Comparison of ENCODE assay signal across 11 cellular contexts in the genomic region with DNA sequence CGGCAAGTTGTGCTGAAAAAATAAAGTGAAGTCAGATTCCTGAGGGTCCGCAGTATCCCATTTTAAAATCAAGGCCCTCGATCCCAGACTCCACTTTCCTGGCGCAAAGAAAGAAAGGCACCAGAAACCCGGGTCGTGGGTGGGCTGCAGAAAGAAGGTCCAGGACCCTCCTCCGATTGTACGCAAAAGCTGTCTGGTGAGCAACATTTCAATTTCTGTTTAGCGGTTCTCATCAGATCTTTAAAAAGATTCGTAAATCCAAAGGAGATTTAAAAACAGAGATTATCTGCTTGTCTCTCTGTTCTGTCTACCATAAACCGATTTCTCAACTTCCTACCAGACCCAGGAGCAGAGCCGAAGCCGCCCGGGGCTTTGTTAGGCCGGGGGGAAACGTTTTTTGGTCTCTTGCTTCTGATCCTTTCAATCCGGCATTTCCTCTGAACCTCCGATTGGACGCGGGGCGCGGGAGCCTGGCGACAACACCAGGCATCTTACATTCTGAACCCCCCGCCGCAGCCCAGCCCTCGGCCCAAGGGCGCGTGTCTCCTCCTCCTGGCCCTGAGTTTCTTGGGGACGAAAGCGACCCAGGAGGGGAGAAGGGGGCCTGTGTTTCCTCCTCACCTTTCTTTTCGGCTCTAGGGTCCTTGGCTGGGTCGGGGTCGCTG. TPM values are rescaled to one million over a fixed set of nuclear protein-coding genes. Genes with fewer than 3 reads are reported as not detected.
A peak's percentile ranks its signal among the peaks of the same experiment; 100 is the strongest.
DNase-seq lines count a peak whose midpoint lies in the region; ATAC-seq and TF ChIP-seq lines count a peak whose summit lies in the region.
"Had no signal": no experiment of that assay in that cellular context is flagged by ENCODE, and none has a peak within 500 bp of the region (broad histone marks: within the 10 kb centered on the region; RNA-seq: fewer than 3 reads in every experiment).

No MANE protein-coding gene starts in this region.

- ATAC-seq in Right ventricle myocardium superior (ENCODE audit: poor library complexity) (no peak), HG02884 (IDR thresholded peaks at IDR 0.05; ENCODE audit: unreplicated experiment) (no peak)
- no peak for ATAC-seq in stimulated activated naive B cell treated with anti-CD40 and anti-IgM and Interleukin-4, amounts not matched to agents 10 μg/mL and 1 μg/mL and 100 μg/mL, for 72 hours (replicated peaks)

- H3K4me3 Mint-ChIP-seq in stimulated activated naive B cell treated with anti-CD40 and anti-IgM and Interleukin-4, amounts not matched to agents 10 μg/mL and 1 μg/mL and 100 μg/mL, for 72 hours: peak overlapping the region; percentile 33 to 40

- peaks cover 4% of the 10 kb centered on the region for H3K27me3 ChIP-seq in cardiac muscle cell
- no peaks in the 10 kb centered on the region for H3K27me3 ChIP-seq in SJCRH30
- peaks cover 0 to 39% of the 10 kb centered on the region in 2 donors for H3K27me3 ChIP-seq in right atrium auricular region

- peaks cover 1 to 11% of the 10 kb centered on the region in 2 donors for H3K36me3 Mint-ChIP-seq in stimulated activated naive B cell treated with anti-CD40 and anti-IgM and Interleukin-4, amounts not matched to agents 10 μg/mL and 1 μg/mL and 100 μg/mL, for 72 hours

- H3K4me3 ChIP-seq in cardiac muscle cell: peak overlapping the region; percentile 96
- peak overlapping the region; percentile 61 for H3K4me3 ChIP-seq in SJCRH30
- peak overlapping the region; percentile 57 to 80 for H3K4me3 ChIP-seq in right atrium auricular region

- no peaks in the 10 kb centered on the region for H3K9me3 Mint-ChIP-seq in stimulated activated naive B cell treated with anti-CD40 and anti-IgM and Interleukin-4, amounts not matched to agents 10 μg/mL and 1 μg/mL and 100 μg/mL, for 72 hours

- H3K36me3 ChIP-seq in cardiac muscle cell (peaks cover 45% of the 10 kb centered on the region), SJCRH30 (no peaks in the 10 kb centered on the region; the same call in none of the 2 replicates), right atrium auricular region (peaks cover 20% of the 10 kb centered on the region)

- H3K4me1 ChIP-seq in cardiac muscle cell (ENCODE audit: low read depth): peaks cover 1% of the 10 kb centered on the region
- H3K4me1 ChIP-seq in SJCRH30: no peaks in the 10 kb centered on the region
- peaks cover 0 to 58% of the 10 kb centered on the region in 2 donors for H3K4me1 ChIP-seq in right atrium auricular region

- peak overlapping the region; percentile 86 for H3K27ac Mint-ChIP-seq in stimulated activated naive B cell treated with anti-CD40 and anti-IgM and Interleukin-4, amounts not matched to agents 10 μg/mL and 1 μg/mL and 100 μg/mL, for 72 hours

- H3K27me3 Mint-ChIP-seq in stimulated activated naive B cell treated with anti-CD40 and anti-IgM and Interleukin-4, amounts not matched to agents 10 μg/mL and 1 μg/mL and 100 μg/mL, for 72 hours: peaks cover 86 to 95% of the 10 kb centered on the region in 2 donors

- peaks cover 31 to 57% of the 10 kb centered on the region in 2 donors for H3K4me1 Mint-ChIP-seq in stimulated activated naive B cell treated with anti-CD40 and anti-IgM and Interleukin-4, amounts not matched to agents 10 μg/mL and 1 μg/mL and 100 μg/mL, for 72 hours

- TF ChIP-seq CTCF in cardiac muscle cell (IDR thresholded peaks at IDR 0.05; ENCODE audit: low read depth, low read length) (no peak), right atrium auricular region (IDR thresholded peaks at IDR 0.05) (no peak)

- intact Hi-C loops in Right ventricle myocardium superior (cut with DNase I): loop anchor here (10.0 kb wide), 1 partner anchor 69 kb away; no protein-coding TSS in a partner anchor

- H3K27ac ChIP-seq in cardiac muscle cell (peak overlapping the region; percentile 100), SJCRH30 (peak overlapping the region; percentile 65), right atrium auricular region (peak overlapping the region; percentile 85 to 94)
- H3K27ac ChIP-seq: KMS-11 had no signal

- H3K9me3 ChIP-seq in cardiac muscle cell (ENCODE audit: low read depth) (no peaks in the 10 kb centered on the region), SJCRH30 (replicated peaks) (no peaks in the 10 kb centered on the region), right atrium auricular region (no peaks in the 10 kb centered on the region)

- DNase-seq in cardiac muscle cell (ENCODE audit: low read depth in 1 of 2, low spot score in 1 of 2) (peak in 1 of 2 donors; percentile 49), Right ventricle myocardium superior (no peak), SJCRH30 (peak; percentile 45 to 50), right atrium auricular region (ENCODE audit: low spot score) (no peak), NOMO-1 treated with DMSO at 0.1 percent for 48 hours (lab: John Stamatoyannopoulos, UW; ENCODE audit: unreplicated experiment) (no peak), amygdala (lab: John Stamatoyannopoulos, UW) (no peak)
- DNase-seq in stimulated activated naive B cell treated with anti-CD40 and anti-IgM and Interleukin-4, amounts not matched to agents 10 μg/mL and 1 μg/mL and 100 μg/mL, for 72 hours: no peak
- DNase-seq: kidney glomerular epithelial cell; NK-92 treated with Interleukin-12 subunit alpha and Interleukin-12 subunit beta, amount 100 ng/mL, for 24 hours had no signal

RNA-seq across cellular contexts. Expression of a gene that starts 0.7 kb away (rescaled TPM):
- total RNA-seq in cardiac muscle cell: 1,657 and 1,772 TPM in 2 replicates
- polyA plus RNA-seq in cardiac muscle cell: 1,190 and 1,339 TPM in 2 replicates
- total RNA-seq in Right ventricle myocardium superior: 260 TPM
- 25.6 and 26.7 TPM in 2 replicates for total RNA-seq in SJCRH30 (2014; rRNA removed; shearing (Covaris generic))
- total RNA-seq in right atrium auricular region: 100 to 1,000 TPM; 285 to 402 TPM

Comparison
In these comparisons a context has a peak if more than half of its experiments do, and no peak if none do; other contexts are left out.
1. DNase-seq: peak in SJCRH30 (2 of 2); none in Right ventricle myocardium superior (single experiment), right atrium auricular region (single experiment), stimulated activated naive B cell treated with anti-CD40 and anti-IgM and Interleukin-4, amounts not matched to agents 10 μg/mL and 1 μg/mL and 100 μg/mL, for 72 hours (single experiment), NOMO-1 treated with DMSO at 0.1 percent for 48 hours (single experiment) and amygdala (0 of 56).
2. Peak in every context shown above with its lines, with median percentiles within 50 percentile points of each other: H3K27ac ChIP-seq and H3K4me3 ChIP-seq.